ENCODE assay signal across 10 cellular contexts in genomic region chr10:131743190-131744151, GRCh38.
DNase-seq lines count a peak whose midpoint lies in the region; ATAC-seq, FAIRE-seq and TF ChIP-seq lines count a peak whose summit lies in the region.
"Had no signal": no experiment of that assay in that cellular context is flagged by ENCODE, and none has a peak within 500 bp of the region (broad histone marks: within the 10 kb centered on the region; RNA-seq: fewer than 3 reads in every experiment).

No MANE protein-coding gene starts in this region.

- no peak for TF ChIP-seq CTCF in GM10248 (IDR thresholded peaks at IDR 0.05; ENCODE audit: control extremely low read depth, extremely low read depth, low read depth, missing control alignments)

- peak; percentile 50 for DNase-seq in GM10248 (ENCODE audit: extremely low spot score)
- DNase-seq in KBM-7 = peak; percentile 21
- peak; percentile 16 for DNase-seq in left lobe of liver (ENCODE audit: low spot score)
- DNase-seq in NCI-H1092 treated with DMSO at 0.1 percent for 48 hours (lab: John Stamatoyannopoulos, UW) = no peak
- DNase-seq in iPS-NIHi7 (ENCODE audit: extremely low spot score) = no peak
- no peak for DNase-seq in RCC 7860 (ENCODE audit: low spot score)
- no peak for DNase-seq in stimulated activated CD4-positive, alpha-beta T cell treated with anti-CD3 and anti-CD28 coated beads, Interleukin-2, amount 100 ng/mL, for 48 hours
- DNase-seq: HFFc6, mammary epithelial cell had no signal

- FAIRE-seq in RCC 7860 (lab: Jason Lieb, UNC) = no peak

- ATAC-seq in GM21723 (IDR thresholded peaks at IDR 0.05; ENCODE audit: unreplicated experiment) = peak; percentile 78
- ATAC-seq in left lobe of liver = no peak

- CTCF ChIA-PET in GM10248 (lab: Yijun Ruan, JAX) = interaction anchor here (1.5 kb wide), 1 partner anchor 279 kb away, joined by 3 read pairs; no protein-coding TSS in a partner anchor

- POLR2A ChIA-PET in GM10248 (lab: Yijun Ruan, JAX) = no interaction called here

- in situ Hi-C loops in KBM-7 (cut with MboI; ENCODE audit: low pct_unique_long_range_greater_than_20kb, low sequenced_read_pairs) = no loop called here

Comparison
In these comparisons a context has a peak if more than half of its experiments do, and no peak if none do; other contexts are left out.
1. DNase-seq: peak in GM10248 (single experiment), KBM-7 (single experiment) and left lobe of liver (single experiment); none in NCI-H1092 treated with DMSO at 0.1 percent for 48 hours (single experiment), iPS-NIHi7 (single experiment), RCC 7860 (single experiment) and stimulated activated CD4-positive, alpha-beta T cell treated with anti-CD3 and anti-CD28 coated beads, Interleukin-2, amount 100 ng/mL, for 48 hours (0 of 2).